2 cellular contexts compared by ENCODE assay signal in the genomic region with DNA sequence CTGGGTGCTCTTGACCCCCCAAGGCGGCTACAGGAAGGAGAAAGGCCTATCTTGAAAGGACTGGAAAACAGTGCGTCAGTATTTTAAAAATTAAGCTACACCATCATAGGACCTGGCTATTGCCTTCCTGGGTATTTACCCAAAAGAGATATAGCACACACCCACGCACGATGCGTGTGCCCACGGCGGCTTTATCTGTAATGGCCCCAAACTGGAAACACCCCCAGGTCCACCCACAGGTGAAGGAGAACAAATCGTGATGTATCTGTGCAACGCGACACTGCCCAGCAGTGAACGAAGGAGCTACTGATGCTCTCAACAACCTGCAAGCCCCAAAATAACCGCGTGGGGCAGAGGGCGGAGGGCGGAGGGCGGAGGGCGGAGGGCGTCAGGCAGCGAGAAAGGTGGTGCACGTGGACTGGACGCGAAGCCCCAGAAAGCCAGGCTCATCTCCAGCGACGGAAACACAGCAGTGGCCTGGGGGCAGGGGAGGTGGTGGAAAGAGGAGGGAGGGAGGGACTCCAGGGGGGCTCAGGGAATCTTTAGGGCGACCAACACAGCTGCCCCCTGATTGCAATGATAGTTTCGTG.
TF ChIP-seq lines count a peak whose summit lies in the region.

No MANE protein-coding gene starts in this region.

TF ChIP-seq in A549, 52 proteins besides CTCF, POLR2A, EP300 and RAD21:
- TF ChIP-seq RFX5 (IDR thresholded peaks at IDR 0.05) (no peak), NR3C1 (IDR thresholded peaks at IDR 0.05) (no peak), HDAC2 (IDR thresholded peaks at IDR 0.05) (no peak), KDM5A (IDR thresholded peaks at IDR 0.05) (no peak), RNF2 (IDR thresholded peaks at IDR 0.05; ENCODE audit: borderline replicate concordance, low read depth) (no peak)
- TF ChIP-seq, protein P1, sequence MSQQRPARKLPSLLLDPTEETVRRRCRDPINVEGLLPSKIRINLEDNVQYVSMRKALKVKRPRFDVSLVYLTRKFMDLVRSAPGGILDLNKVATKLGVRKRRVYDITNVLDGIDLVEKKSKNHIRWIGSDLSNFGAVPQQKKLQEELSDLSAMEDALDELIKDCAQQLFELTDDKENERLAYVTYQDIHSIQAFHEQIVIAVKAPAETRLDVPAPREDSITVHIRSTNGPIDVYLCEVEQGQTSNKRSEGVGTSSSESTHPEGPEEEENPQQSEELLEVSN (IDR thresholded peaks at IDR 0.05; ENCODE audit: borderline replicate concordance, low read depth): no peak

TF ChIP-seq in HepG2, 621 proteins besides CTCF, POLR2A, EP300 and RAD21:
- TF ChIP-seq NFIB (CRISPR knock-in tag; IDR thresholded peaks at IDR 0.05; ENCODE audit: borderline replicate concordance): no peak
- TF ChIP-seq FOSL1 (CRISPR knock-in tag; IDR thresholded peaks at IDR 0.05; ENCODE audit: borderline replicate concordance): no peak
- TF ChIP-seq, protein P2, sequence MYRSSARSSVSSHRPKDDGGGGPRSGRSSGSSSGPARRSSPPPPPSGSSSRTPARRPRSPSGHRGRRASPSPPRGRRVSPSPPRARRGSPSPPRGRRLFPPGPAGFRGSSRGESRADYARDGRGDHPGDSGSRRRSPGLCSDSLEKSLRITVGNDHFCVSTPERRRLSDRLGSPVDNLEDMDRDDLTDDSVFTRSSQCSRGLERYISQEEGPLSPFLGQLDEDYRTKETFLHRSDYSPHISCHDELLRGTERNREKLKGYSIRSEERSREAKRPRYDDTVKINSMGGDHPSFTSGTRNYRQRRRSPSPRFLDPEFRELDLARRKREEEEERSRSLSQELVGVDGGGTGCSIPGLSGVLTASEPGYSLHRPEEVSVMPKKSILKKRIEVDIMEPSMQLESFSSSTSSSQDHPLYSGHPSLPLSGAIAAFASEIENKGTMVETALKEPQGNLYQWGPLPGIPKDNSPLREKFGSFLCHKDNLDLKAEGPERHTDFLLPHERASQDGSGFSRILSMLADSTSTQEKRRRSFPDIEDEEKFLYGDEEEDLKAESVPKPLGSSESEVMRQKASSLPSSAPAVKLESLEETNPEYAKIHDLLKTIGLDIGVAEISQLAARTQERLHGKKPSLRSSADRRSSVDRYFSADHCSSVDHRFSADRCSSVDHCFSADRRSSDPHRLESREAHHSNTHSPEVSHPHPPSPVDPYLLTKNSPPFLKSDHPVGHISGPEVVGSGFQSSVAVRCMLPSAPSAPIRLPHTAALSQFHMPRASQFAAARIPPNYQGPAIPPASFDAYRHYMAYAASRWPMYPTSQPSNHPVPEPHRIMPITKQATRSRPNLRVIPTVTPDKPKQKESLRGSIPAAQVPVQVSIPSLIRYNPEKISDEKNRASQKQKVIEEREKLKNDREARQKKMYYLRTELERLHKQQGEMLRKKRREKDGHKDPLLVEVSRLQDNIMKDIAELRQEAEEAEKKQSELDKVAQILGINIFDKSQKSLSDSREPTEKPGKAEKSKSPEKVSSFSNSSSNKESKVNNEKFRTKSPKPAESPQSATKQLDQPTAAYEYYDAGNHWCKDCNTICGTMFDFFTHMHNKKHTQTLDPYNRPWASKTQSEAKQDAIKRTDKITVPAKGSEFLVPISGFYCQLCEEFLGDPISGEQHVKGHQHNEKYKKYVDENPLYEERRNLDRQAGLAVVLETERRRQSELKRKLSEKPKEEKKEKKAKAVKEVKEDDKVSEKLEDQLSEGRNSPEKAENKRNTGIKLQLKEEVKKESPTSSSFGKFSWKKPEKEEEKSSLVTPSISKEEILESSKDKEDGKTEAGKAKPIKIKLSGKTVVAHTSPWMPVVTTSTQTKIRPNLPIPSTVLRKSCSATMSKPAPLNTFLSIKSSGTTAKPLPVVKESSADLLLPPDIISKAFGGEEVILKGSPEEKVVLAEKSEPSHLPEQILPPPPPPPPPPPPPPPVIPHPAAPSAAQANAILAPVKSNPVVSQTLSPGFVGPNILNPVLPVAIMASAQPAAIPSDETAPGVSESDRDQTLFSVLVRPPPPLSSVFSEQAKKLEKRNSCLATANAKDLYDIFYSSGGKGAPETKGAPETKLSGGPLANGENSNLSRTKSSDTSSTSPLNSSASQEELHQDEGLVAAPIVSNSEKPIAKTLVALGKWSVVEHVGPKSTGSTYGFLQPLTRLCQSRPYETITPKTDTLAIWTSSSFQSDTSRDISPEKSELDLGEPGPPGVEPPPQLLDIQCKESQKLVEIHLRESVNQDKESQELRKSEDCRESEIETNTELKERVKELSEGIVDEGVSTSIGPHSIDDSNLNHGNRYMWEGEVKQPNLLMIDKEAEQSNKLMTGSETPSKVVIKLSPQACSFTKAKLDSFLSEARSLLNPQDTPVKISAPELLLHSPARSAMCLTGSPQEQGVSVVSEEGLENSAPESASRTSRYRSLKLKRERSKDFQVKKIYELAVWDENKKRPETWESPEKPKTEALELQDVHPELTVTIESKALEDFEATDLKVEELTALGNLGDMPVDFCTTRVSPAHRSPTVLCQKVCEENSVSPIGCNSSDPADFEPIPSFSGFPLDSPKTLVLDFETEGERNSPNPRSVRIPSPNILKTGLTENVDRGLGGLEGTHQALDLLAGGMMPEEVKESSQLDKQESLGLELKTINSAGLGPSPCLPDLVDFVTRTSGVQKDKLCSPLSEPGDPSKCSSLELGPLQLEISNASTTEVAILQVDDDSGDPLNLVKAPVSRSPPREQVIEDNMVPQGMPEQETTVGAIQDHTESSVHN (CRISPR knock-in tag; IDR thresholded peaks at IDR 0.05): no peak
- TF ChIP-seq, protein P3, sequence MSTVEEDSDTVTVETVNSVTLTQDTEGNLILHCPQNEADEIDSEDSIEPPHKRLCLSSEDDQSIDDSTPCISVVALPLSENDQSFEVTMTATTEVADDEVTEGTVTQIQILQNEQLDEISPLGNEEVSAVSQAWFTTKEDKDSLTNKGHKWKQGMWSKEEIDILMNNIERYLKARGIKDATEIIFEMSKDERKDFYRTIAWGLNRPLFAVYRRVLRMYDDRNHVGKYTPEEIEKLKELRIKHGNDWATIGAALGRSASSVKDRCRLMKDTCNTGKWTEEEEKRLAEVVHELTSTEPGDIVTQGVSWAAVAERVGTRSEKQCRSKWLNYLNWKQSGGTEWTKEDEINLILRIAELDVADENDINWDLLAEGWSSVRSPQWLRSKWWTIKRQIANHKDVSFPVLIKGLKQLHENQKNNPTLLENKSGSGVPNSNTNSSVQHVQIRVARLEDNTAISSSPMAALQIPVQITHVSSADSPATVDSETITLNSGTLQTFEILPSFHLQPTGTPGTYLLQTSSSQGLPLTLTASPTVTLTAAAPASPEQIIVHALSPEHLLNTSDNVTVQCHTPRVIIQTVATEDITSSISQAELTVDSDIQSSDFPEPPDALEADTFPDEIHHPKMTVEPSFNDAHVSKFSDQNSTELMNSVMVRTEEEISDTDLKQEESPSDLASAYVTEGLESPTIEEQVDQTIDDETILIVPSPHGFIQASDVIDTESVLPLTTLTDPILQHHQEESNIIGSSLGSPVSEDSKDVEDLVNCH (CRISPR knock-in tag; IDR thresholded peaks at IDR 0.05): no peak
- TF ChIP-seq ZNF782 (CRISPR knock-in tag; IDR thresholded peaks at IDR 0.05; ENCODE audit: borderline replicate concordance): no peak
- TF ChIP-seq KDM4B (CRISPR knock-in tag; IDR thresholded peaks at IDR 0.05): no peak
- TF ChIP-seq, protein P4, sequence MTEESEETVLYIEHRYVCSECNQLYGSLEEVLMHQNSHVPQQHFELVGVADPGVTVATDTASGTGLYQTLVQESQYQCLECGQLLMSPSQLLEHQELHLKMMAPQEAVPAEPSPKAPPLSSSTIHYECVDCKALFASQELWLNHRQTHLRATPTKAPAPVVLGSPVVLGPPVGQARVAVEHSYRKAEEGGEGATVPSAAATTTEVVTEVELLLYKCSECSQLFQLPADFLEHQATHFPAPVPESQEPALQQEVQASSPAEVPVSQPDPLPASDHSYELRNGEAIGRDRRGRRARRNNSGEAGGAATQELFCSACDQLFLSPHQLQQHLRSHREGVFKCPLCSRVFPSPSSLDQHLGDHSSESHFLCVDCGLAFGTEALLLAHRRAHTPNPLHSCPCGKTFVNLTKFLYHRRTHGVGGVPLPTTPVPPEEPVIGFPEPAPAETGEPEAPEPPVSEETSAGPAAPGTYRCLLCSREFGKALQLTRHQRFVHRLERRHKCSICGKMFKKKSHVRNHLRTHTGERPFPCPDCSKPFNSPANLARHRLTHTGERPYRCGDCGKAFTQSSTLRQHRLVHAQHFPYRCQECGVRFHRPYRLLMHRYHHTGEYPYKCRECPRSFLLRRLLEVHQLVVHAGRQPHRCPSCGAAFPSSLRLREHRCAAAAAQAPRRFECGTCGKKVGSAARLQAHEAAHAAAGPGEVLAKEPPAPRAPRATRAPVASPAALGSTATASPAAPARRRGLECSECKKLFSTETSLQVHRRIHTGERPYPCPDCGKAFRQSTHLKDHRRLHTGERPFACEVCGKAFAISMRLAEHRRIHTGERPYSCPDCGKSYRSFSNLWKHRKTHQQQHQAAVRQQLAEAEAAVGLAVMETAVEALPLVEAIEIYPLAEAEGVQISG (CRISPR knock-in tag; IDR thresholded peaks at IDR 0.05): no peak
- TF ChIP-seq, protein P5, sequence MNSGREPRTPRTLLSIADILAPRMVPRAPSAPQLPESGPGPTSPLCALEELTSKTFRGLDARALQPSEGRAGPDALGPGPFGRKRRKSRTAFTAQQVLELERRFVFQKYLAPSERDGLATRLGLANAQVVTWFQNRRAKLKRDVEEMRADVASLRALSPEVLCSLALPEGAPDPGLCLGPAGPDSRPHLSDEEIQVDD (CRISPR knock-in tag; IDR thresholded peaks at IDR 0.05; ENCODE audit: borderline replicate concordance): no peak
- TF ChIP-seq ZNF335 (CRISPR knock-in tag; IDR thresholded peaks at IDR 0.05): no peak
- no peak for TF ChIP-seq ZNF136 (CRISPR knock-in tag; IDR thresholded peaks at IDR 0.05; ENCODE audit: low read depth)
- TF ChIP-seq, protein P6, sequence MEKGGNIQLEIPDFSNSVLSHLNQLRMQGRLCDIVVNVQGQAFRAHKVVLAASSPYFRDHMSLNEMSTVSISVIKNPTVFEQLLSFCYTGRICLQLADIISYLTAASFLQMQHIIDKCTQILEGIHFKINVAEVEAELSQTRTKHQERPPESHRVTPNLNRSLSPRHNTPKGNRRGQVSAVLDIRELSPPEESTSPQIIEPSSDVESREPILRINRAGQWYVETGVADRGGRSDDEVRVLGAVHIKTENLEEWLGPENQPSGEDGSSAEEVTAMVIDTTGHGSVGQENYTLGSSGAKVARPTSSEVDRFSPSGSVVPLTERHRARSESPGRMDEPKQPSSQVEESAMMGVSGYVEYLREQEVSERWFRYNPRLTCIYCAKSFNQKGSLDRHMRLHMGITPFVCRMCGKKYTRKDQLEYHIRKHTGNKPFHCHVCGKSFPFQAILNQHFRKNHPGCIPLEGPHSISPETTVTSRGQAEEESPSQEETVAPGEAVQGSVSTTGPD (CRISPR knock-in tag; IDR thresholded peaks at IDR 0.05): no peak
- no peak for TF ChIP-seq ZFP90 (CRISPR knock-in tag; IDR thresholded peaks at IDR 0.05; ENCODE audit: borderline replicate concordance)
- TF ChIP-seq, protein P7, sequence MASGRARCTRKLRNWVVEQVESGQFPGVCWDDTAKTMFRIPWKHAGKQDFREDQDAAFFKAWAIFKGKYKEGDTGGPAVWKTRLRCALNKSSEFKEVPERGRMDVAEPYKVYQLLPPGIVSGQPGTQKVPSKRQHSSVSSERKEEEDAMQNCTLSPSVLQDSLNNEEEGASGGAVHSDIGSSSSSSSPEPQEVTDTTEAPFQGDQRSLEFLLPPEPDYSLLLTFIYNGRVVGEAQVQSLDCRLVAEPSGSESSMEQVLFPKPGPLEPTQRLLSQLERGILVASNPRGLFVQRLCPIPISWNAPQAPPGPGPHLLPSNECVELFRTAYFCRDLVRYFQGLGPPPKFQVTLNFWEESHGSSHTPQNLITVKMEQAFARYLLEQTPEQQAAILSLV (CRISPR knock-in tag; IDR thresholded peaks at IDR 0.05; ENCODE audit: borderline replicate concordance): no peak
- no peak for TF ChIP-seq HHEX (CRISPR knock-in tag; IDR thresholded peaks at IDR 0.05)
- TF ChIP-seq, protein P8, sequence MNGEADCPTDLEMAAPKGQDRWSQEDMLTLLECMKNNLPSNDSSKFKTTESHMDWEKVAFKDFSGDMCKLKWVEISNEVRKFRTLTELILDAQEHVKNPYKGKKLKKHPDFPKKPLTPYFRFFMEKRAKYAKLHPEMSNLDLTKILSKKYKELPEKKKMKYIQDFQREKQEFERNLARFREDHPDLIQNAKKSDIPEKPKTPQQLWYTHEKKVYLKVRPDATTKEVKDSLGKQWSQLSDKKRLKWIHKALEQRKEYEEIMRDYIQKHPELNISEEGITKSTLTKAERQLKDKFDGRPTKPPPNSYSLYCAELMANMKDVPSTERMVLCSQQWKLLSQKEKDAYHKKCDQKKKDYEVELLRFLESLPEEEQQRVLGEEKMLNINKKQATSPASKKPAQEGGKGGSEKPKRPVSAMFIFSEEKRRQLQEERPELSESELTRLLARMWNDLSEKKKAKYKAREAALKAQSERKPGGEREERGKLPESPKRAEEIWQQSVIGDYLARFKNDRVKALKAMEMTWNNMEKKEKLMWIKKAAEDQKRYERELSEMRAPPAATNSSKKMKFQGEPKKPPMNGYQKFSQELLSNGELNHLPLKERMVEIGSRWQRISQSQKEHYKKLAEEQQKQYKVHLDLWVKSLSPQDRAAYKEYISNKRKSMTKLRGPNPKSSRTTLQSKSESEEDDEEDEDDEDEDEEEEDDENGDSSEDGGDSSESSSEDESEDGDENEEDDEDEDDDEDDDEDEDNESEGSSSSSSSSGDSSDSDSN (CRISPR knock-in tag; IDR thresholded peaks at IDR 0.05): no peak
